In genomic region chr22:30601464-30601863, GRCh38 we compare ENCODE assay signal across 23 cellular contexts. TPM values are rescaled to one million over a fixed set of nuclear protein-coding genes. Genes with fewer than 3 reads are reported as not detected.
DNase-seq lines count a peak whose midpoint lies in the region; ATAC-seq, FAIRE-seq and TF ChIP-seq lines count a peak whose summit lies in the region.
"Had no signal": no experiment of that assay in that cellular context is flagged by ENCODE, and none has a peak within 500 bp of the region (broad histone marks: within the 10 kb centered on the region; RNA-seq: fewer than 3 reads in every experiment).

No MANE protein-coding gene starts in this region.

- H3K4me2 ChIP-seq in K562 (ENCODE audit: insufficient read depth, low read length), result no peak overlapping the region
- H3K4me2 ChIP-seq: BLaER1 had no signal

- no peak overlapping the region for H3K4me3 ChIP-seq in K562
- H3K4me3 ChIP-seq in mucosa of descending colon, result no peak overlapping the region
- no peak overlapping the region for H3K4me3 ChIP-seq in transverse colon
- no peak overlapping the region for H3K4me3 ChIP-seq in small intestine (ENCODE audit: low read depth in 1 of 2, low read length in 2 of 2)
- H3K4me3 ChIP-seq in aorta (ENCODE audit: low read length in 2 of 2), result no peak overlapping the region
- H3K4me3 ChIP-seq: BLaER1 had no signal

- no peak for TF ChIP-seq CTCF in K562 (IDR thresholded peaks at IDR 0.05 in 2 of 3, conservative IDR thresholded peaks at IDR 0.05 in 1 of 3; ENCODE audit: insufficient read depth in 2 of 3, low read depth in 1 of 3, low read length in 3 of 3)
- TF ChIP-seq CTCF in mucosa of descending colon (IDR thresholded peaks at IDR 0.05), result no peak
- TF ChIP-seq CTCF in transverse colon (IDR thresholded peaks at IDR 0.05), result no peak

- H3K9me3 ChIP-seq in K562 (replicated peaks; ENCODE audit: control insufficient read depth, insufficient read depth, low read depth, low read length), result no peaks in the 10 kb centered on the region
- no peaks in the 10 kb centered on the region for H3K9me3 ChIP-seq in mucosa of descending colon
- H3K9me3 ChIP-seq in transverse colon, result no peaks in the 10 kb centered on the region
- no peaks in the 10 kb centered on the region for H3K9me3 ChIP-seq in small intestine (ENCODE audit: control insufficient read depth, low read depth)
- no peaks in the 10 kb centered on the region for H3K9me3 ChIP-seq in aorta (ENCODE audit: control insufficient read depth, low read length)
- H3K9me3 ChIP-seq: BE2C, BLaER1 had no signal

- no TSS peak for BruUV-seq in K562 (replicated peaks; lab: Mats Ljungman, UMichigan)

- H3K27ac ChIP-seq in K562 (ENCODE audit: extremely low read depth, low read depth, low read length) (no peak overlapping the region), transverse colon (peak overlapping the region in 3 of 4 donors; percentile 28 to 39 (median 32)), small intestine (ENCODE audit: low read depth in 1 of 2, low read length in 1 of 2) (no peak overlapping the region), aorta (ENCODE audit: low read depth in 1 of 2, low read length in 2 of 2) (no peak overlapping the region)
- H3K27ac ChIP-seq: BLaER1 had no signal

- TF ChIP-seq EP300 in K562 (IDR thresholded peaks at IDR 0.05; ENCODE audit: low read length) (no peak), transverse colon (IDR thresholded peaks at IDR 0.05; ENCODE audit: low read depth) (no peak)

- intact Hi-C loops in K562 (cut with micrococcal nuclease) (no loop called here), mucosa of descending colon (cut with DNase I, micrococcal nuclease) (no loop called here), transverse colon (cut with DNase I; ENCODE audit: low total_unique reads) (no loop called here), aorta (cut with DNase I) (no loop called here)

- H3K27me3 ChIP-seq in K562 (ENCODE audit: control insufficient read depth in 2 of 2, insufficient read depth in 2 of 2, low read length in 2 of 2), result no peaks in the 10 kb centered on the region
- H3K27me3 ChIP-seq in transverse colon, result no peaks in the 10 kb centered on the region
- H3K27me3 ChIP-seq in small intestine (ENCODE audit: control insufficient read depth in 2 of 2, insufficient read depth in 2 of 2, low read length in 2 of 2), result no peaks in the 10 kb centered on the region
- H3K27me3 ChIP-seq in aorta (ENCODE audit: control insufficient read depth in 1 of 2, insufficient read depth in 2 of 2, low read length in 1 of 2), result no peaks in the 10 kb centered on the region
- H3K27me3 ChIP-seq: BLaER1 had no signal

- no peak overlapping the region for H2AFZ ChIP-seq in K562 (ENCODE audit: low read depth, low read length)

- DNase-seq in K562 (ENCODE audit: extremely low read depth in 1 of 4, low spot score in 3 of 4) (no peak), mucosa of descending colon (no peak), transverse colon (peak; percentile 27), small intestine (no peak), aorta (no peak)
- no peak for DNase-seq in stimulated activated CD4-positive, alpha-beta T cell treated with anti-CD3 and anti-CD28 coated beads, Interleukin-2, amount 100 ng/mL, for 48 hours
- DNase-seq: 8988T, BE2C, C1 segment of cervical spinal cord, DMS 273 treated with DMSO at 0.1 percent for 48 hours, DMS153, DMS79 treated with DMSO at 0.1 percent for 48 hours, GF-D8 had no signal

- no peaks in the 10 kb centered on the region for H3K9me1 ChIP-seq in K562 (ENCODE audit: control insufficient read depth, insufficient read depth, low read length)

- no peak for TF ChIP-seq RAD21 in K562 (CRISPR knock-in tag; conservative IDR thresholded peaks at IDR 0.05 in 1 of 2, IDR thresholded peaks at IDR 0.05 in 1 of 2)

- in situ Hi-C loops in K562 (cut with MboI) (loop anchor here (10.0 kb wide), 1 partner anchor 317 kb away; the partner anchor contains the start of gene CASTOR1), transverse colon (cut with MboI; ENCODE audit: low pct_ligation_motif_present in 1 of 4, low pct_unique_long_range_greater_than_20kb in 1 of 4, low sequenced_read_pairs in 3 of 4) (no loop called here)

- no peaks in the 10 kb centered on the region for H4K20me1 ChIP-seq in K562 (replicated peaks; ENCODE audit: control insufficient read depth, insufficient read depth, low read length)
- H4K20me1 ChIP-seq: BLaER1 had no signal

- POLR2A ChIA-PET in K562 (lab: Yijun Ruan, JAX), result interaction anchor here (1.4 kb wide), 1 partner anchor 10 kb away, joined by 7 read pairs; the partner anchor contains the start of gene PES1

- no peak for ATAC-seq in K562
- peak; percentile 77 for ATAC-seq in mucosa of descending colon
- ATAC-seq in aorta (ENCODE audit: low FRiP score), result no peak

- WGBS in K562 (ENCODE audit: insufficient coverage, low coverage, missing lambda C conversion rate), result 56% methylated on average over 3 of the region's 5 CpGs
- WGBS in transverse colon (ENCODE audit: low coverage in 1 of 2), 2 donors, result 42 to 54% methylated on average over 4 to 5 of the region's 5 CpGs
- 19 to 56% (median 36%) methylated on average over 5 of the region's 5 CpGs for WGBS in small intestine, 3 donors
- WGBS in aorta, 2 donors, result 82% methylated on average over 5 of the region's 5 CpGs

- CTCF ChIA-PET in K562 (lab: Yijun Ruan, JAX; ENCODE audit: low intra/inter-chr PET ratio), result no interaction called here

- H3K36me3 ChIP-seq in K562 (ENCODE audit: control insufficient read depth, insufficient read depth, low read length), result no peaks in the 10 kb centered on the region
- no peaks in the 10 kb centered on the region for H3K36me3 ChIP-seq in mucosa of descending colon (ENCODE audit: low read depth)
- no peaks in the 10 kb centered on the region for H3K36me3 ChIP-seq in transverse colon
- H3K36me3 ChIP-seq in small intestine (ENCODE audit: control insufficient read depth in 2 of 2, insufficient read depth in 2 of 2, low read length in 2 of 2), result no peaks in the 10 kb centered on the region
- no peaks in the 10 kb centered on the region for H3K36me3 ChIP-seq in aorta (ENCODE audit: control insufficient read depth in 1 of 2, insufficient read depth in 2 of 2, low read length in 1 of 2)
- H3K36me3 ChIP-seq: BE2C, BLaER1 had no signal

- no peaks in the 10 kb centered on the region for H3K79me2 ChIP-seq in K562 (ENCODE audit: control insufficient read depth, insufficient read depth, low read length)

- no peak overlapping the region for H3K9ac ChIP-seq in K562 (ENCODE audit: insufficient read depth in 1 of 2, low read depth in 2 of 2, low read length in 2 of 2)
- H3K9ac ChIP-seq: BLaER1 had no signal

- no peak for TF ChIP-seq POLR2A in K562 (conservative IDR thresholded peaks at IDR 0.05)
- no peak for TF ChIP-seq POLR2A in transverse colon (IDR thresholded peaks at IDR 0.05)

- H3K4me1 ChIP-seq in K562 (replicated peaks in 1 of 2; ENCODE audit: control insufficient read depth in 2 of 2, insufficient read depth in 2 of 2, low read length in 2 of 2), result peaks cover 0 to 11% of the 10 kb centered on the region in 2 experiments; a peak in 3 of 5 replicates
- peaks cover 27% of the 10 kb centered on the region for H3K4me1 ChIP-seq in mucosa of descending colon (ENCODE audit: low read depth)
- H3K4me1 ChIP-seq in transverse colon, result peaks cover 10 to 47% (median 23%) of the 10 kb centered on the region in 4 donors
- H3K4me1 ChIP-seq in small intestine (ENCODE audit: control insufficient read depth in 2 of 2, insufficient read depth in 1 of 2, low read depth in 1 of 2, low read length in 1 of 2), result no peaks in the 10 kb centered on the region
- no peaks in the 10 kb centered on the region for H3K4me1 ChIP-seq in aorta (ENCODE audit: control insufficient read depth in 1 of 2, insufficient read depth in 2 of 2, low read length in 2 of 2)

- no peak for FAIRE-seq in K562 (lab: Jason Lieb, UNC)
- no peak for FAIRE-seq in small intestine (lab: Jason Lieb, UNC)
- FAIRE-seq: A204.1, G401.6, GM12891, GM19239 had no signal

RNA-seq across cellular contexts. Expression of gene TCN2, which starts 5.5 kb away (rescaled TPM):
- 4.2 and 11.1 TPM in 2 replicates for total RNA-seq in K562 (2011; cell fraction: chromatin; rRNA removed; ENCODE audit: low replicate concordance)
- total RNA-seq in K562 (2011; cell fraction: nucleolus; rRNA removed), result 6.1 and 8.5 TPM in 2 replicates
- total RNA-seq in K562 (2011; cell fraction: nucleoplasm; rRNA removed), result 4.6 and 5.1 TPM in 2 replicates
- total RNA-seq in K562 (2014; rRNA removed) (1.4 and 1.6 TPM in 2 replicates), K562 (2014; rRNA removed; fragmentation: Illumina TruSeq; extraction: Trizol) (1.3 and 1.4 TPM in 2 replicates), K562 (2015; rRNA removed; fragmentation: Illumina TruSeq; extraction: Trizol) (1.9 and 2.1 TPM in 2 replicates), K562 (2021) (1.4 and 2.0 TPM in 2 replicates), mucosa of descending colon (10 to 100 TPM; 23.3 to 43.7 (median 40.2) TPM), transverse colon (10 to 100 TPM; 16.5 to 63.8 (median 28.4) TPM), aorta (10 to 100 TPM; 30.8 to 31.3 TPM)
- polyA plus RNA-seq in K562 (2011; rRNA removed) (1.2 and 1.7 TPM in 2 replicates), K562 (2014; fragmentation: Illumina TruSeq; extraction: Trizol) (2.5 and 2.7 TPM in 2 replicates), K562 (2014; fragmentation: Nextera tagmentation; extraction: Ambion mirVana) (1 to 10 TPM; 4.8 to 5.4 TPM), K562 (2014; rRNA removed) (0.88 and 1.5 TPM in 2 replicates), small intestine (10 to 100 TPM in 2 of 3 donors, 1 to 10 TPM in 1; 8.7 to 19.6 (median 12.7) TPM), aorta (10 to 100 TPM in 1 of 2 donors, 1 to 10 TPM in 1; 6.3 to 18.4 TPM)
- polyA plus RNA-seq in K562 (2011; cell fraction: cytosol; rRNA removed), result 1.7 and 4.4 TPM in 2 replicates
- polyA plus RNA-seq in K562 (2011; cell fraction: nucleus; rRNA removed), result 1.0 and 1.9 TPM in 2 replicates
- 3.4 and 5.8 TPM in 2 replicates for polyA plus RNA-seq in K562 (2012)
- polyA minus RNA-seq in K562 (2011; rRNA and poly(A)+ RNA removed), result 0.63 and 1.9 TPM in 2 replicates
- polyA minus RNA-seq in K562 (2011; cell fraction: cytosol; rRNA and poly(A)+ RNA removed), result 2.4 TPM in 1 of 2 replicates, not detected in the other
- polyA minus RNA-seq in K562 (2011; cell fraction: nucleus; rRNA and poly(A)+ RNA removed), result 0.78 and 1.8 TPM in 2 replicates

RNA-seq across cellular contexts. Expression of gene PES1, which starts 9.8 kb away (rescaled TPM):
- total RNA-seq in K562 (2011; cell fraction: chromatin; rRNA removed; ENCODE audit: low replicate concordance), result 71.4 and 154 TPM in 2 replicates
- total RNA-seq in K562 (2011; cell fraction: nucleolus; rRNA removed), result 93.2 and 100 TPM in 2 replicates
- total RNA-seq in K562 (2011; cell fraction: nucleoplasm; rRNA removed), result 58.0 and 70.3 TPM in 2 replicates
- total RNA-seq in K562 (2014; rRNA removed) (154 and 158 TPM in 2 replicates), K562 (2014; rRNA removed; fragmentation: Illumina TruSeq; extraction: Trizol) (83.0 and 89.9 TPM in 2 replicates), K562 (2015; rRNA removed; fragmentation: Illumina TruSeq; extraction: Trizol) (117 and 126 TPM in 2 replicates), K562 (2021) (136 and 151 TPM in 2 replicates), mucosa of descending colon (10 to 100 TPM; 46.2 to 54.3 (median 48.5) TPM), transverse colon (10 to 100 TPM; 13.5 to 39.5 (median 30.6) TPM), aorta (10 to 100 TPM; 36.5 to 42.4 TPM)
- polyA plus RNA-seq in K562 (2011; rRNA removed) (85.2 and 95.3 TPM in 2 replicates), K562 (2014; fragmentation: Illumina TruSeq; extraction: Trizol) (117 and 127 TPM in 2 replicates), K562 (2014; fragmentation: Nextera tagmentation; extraction: Ambion mirVana) (1 to 10 TPM; 6.5 to 8.2 TPM), K562 (2014; rRNA removed) (83.8 and 94.3 TPM in 2 replicates), small intestine (10 to 100 TPM; 37.1 to 68.3 (median 60.8) TPM), aorta (10 to 100 TPM; 31.7 to 52.3 TPM)
- polyA plus RNA-seq in K562 (2011; cell fraction: cytosol; rRNA removed), result 105 and 226 TPM in 2 replicates
- 99.8 and 134 TPM in 2 replicates for polyA plus RNA-seq in K562 (2011; cell fraction: nucleus; rRNA removed)
- 61.0 and 83.5 TPM in 2 replicates for polyA plus RNA-seq in K562 (2012)
- polyA minus RNA-seq in K562 (2011; rRNA and poly(A)+ RNA removed), result 104 and 142 TPM in 2 replicates
- 65.7 and 82.8 TPM in 2 replicates for polyA minus RNA-seq in K562 (2011; cell fraction: cytosol; rRNA and poly(A)+ RNA removed)
- 48.7 and 75.2 TPM in 2 replicates for polyA minus RNA-seq in K562 (2011; cell fraction: nucleus; rRNA and poly(A)+ RNA removed)

RNA-seq across cellular contexts. Expression of gene GAL3ST1, which starts 27.0 kb away (rescaled TPM):
- total RNA-seq in K562 (2011; cell fraction: chromatin; rRNA removed; ENCODE audit: low replicate concordance), result 1.4 TPM in 1 of 2 replicates, not detected in the other
- 3.0 and 3.9 TPM in 2 replicates for total RNA-seq in K562 (2011; cell fraction: nucleolus; rRNA removed)
- 1.5 and 1.6 TPM in 2 replicates for total RNA-seq in K562 (2011; cell fraction: nucleoplasm; rRNA removed)
- total RNA-seq in K562 (2014; rRNA removed), result 0.45 and 1.3 TPM in 2 replicates
- total RNA-seq in K562 (2014; rRNA removed; fragmentation: Illumina TruSeq; extraction: Trizol), result 0.15 TPM in 1 of 2 replicates, not detected in the other
- total RNA-seq in K562 (2015; rRNA removed; fragmentation: Illumina TruSeq; extraction: Trizol), result 0.38 and 0.43 TPM in 2 replicates
- 1.5 and 1.6 TPM in 2 replicates for total RNA-seq in K562 (2021)
- polyA plus RNA-seq in K562 (2011; rRNA removed), result 0.10 and 0.79 TPM in 2 replicates
- polyA plus RNA-seq in K562 (2011; cell fraction: cytosol; rRNA removed), result 1.1 and 1.7 TPM in 2 replicates
- polyA plus RNA-seq in K562 (2011; cell fraction: nucleus; rRNA removed), result 0.40 and 0.63 TPM in 2 replicates
- 0.83 and 2.2 TPM in 2 replicates for polyA plus RNA-seq in K562 (2012)
- polyA plus RNA-seq in K562 (2014; fragmentation: Illumina TruSeq; extraction: Trizol), result 0.22 and 0.72 TPM in 2 replicates
- under 1 TPM in 1 of 2 experiments, not detected in 1; 0.03 TPM for polyA plus RNA-seq in K562 (2014; fragmentation: Nextera tagmentation; extraction: Ambion mirVana)
- polyA plus RNA-seq in K562 (2014; rRNA removed), result 0.80 and 1.9 TPM in 2 replicates
- 0.25 TPM in 1 of 2 replicates, not detected in the other for polyA minus RNA-seq in K562 (2011; rRNA and poly(A)+ RNA removed)
- polyA minus RNA-seq in K562 (2011; cell fraction: cytosol; rRNA and poly(A)+ RNA removed), result 1.1 TPM in 1 of 2 replicates, not detected in the other
- polyA minus RNA-seq in K562 (2011; cell fraction: nucleus; rRNA and poly(A)+ RNA removed), result 0.13 and 0.33 TPM in 2 replicates
- 10 to 100 TPM in 2 of 3 donors, 1 to 10 TPM in 1; 7.9 to 15.9 (median 10.1) TPM for total RNA-seq in mucosa of descending colon
- total RNA-seq in transverse colon, result 10 to 100 TPM in 1 of 4 donors, 1 to 10 TPM in 3; 5.6 to 24.2 (median 8.7) TPM
- 10 to 100 TPM; 11.1 to 89.5 (median 68.6) TPM for polyA plus RNA-seq in small intestine
- 1 to 10 TPM; 1.2 to 2.0 TPM for total RNA-seq in aorta
- 1 to 10 TPM; 3.2 to 9.3 TPM for polyA plus RNA-seq in aorta
- polyA plus RNA-seq: CD14-positive monocyte had no signal

RNA-seq across cellular contexts. Expression of gene SLC35E4, which starts 34.1 kb away (rescaled TPM):
- total RNA-seq in K562 (2011; cell fraction: chromatin; rRNA removed; ENCODE audit: low replicate concordance), result 1.3 and 3.7 TPM in 2 replicates
- total RNA-seq in K562 (2011; cell fraction: nucleolus; rRNA removed), result 2.9 and 4.3 TPM in 2 replicates
- total RNA-seq in K562 (2011; cell fraction: nucleoplasm; rRNA removed), result 2.7 TPM in 2 replicates
- total RNA-seq in K562 (2014; rRNA removed) (1.6 and 2.3 TPM in 2 replicates), K562 (2014; rRNA removed; fragmentation: Illumina TruSeq; extraction: Trizol) (0.32 and 0.36 TPM in 2 replicates), K562 (2015; rRNA removed; fragmentation: Illumina TruSeq; extraction: Trizol) (0.83 and 1.0 TPM in 2 replicates), K562 (2021) (1.6 and 1.7 TPM in 2 replicates), mucosa of descending colon (1 to 10 TPM; 5.0 to 8.5 (median 7.6) TPM), transverse colon (10 to 100 TPM in 3 of 4 donors, 1 to 10 TPM in 1; 6.4 to 21.3 (median 15.7) TPM), aorta (1 to 10 TPM; 5.0 to 6.2 TPM)
- polyA plus RNA-seq in K562 (2011; rRNA removed) (0.79 and 0.88 TPM in 2 replicates), K562 (2014; fragmentation: Illumina TruSeq; extraction: Trizol) (0.54 and 0.58 TPM in 2 replicates), K562 (2014; fragmentation: Nextera tagmentation; extraction: Ambion mirVana) (under 1 TPM in 1 of 2 experiments, not detected in 1; 0.06 TPM), K562 (2014; rRNA removed) (1.1 TPM in 2 replicates), small intestine (1 to 10 TPM in 2 of 3 donors, under 1 TPM in 1; 0.54 to 2.2 (median 2.1) TPM), aorta (1 to 10 TPM; 2.1 to 2.4 TPM)
- polyA plus RNA-seq in K562 (2011; cell fraction: cytosol; rRNA removed), result 0.86 and 3.2 TPM in 2 replicates
- polyA plus RNA-seq in K562 (2011; cell fraction: nucleus; rRNA removed), result 0.44 and 0.95 TPM in 2 replicates
- 1.1 and 1.5 TPM in 2 replicates for polyA plus RNA-seq in K562 (2012)
- 0.36 and 0.46 TPM in 2 replicates for polyA minus RNA-seq in K562 (2011; rRNA and poly(A)+ RNA removed)
- polyA minus RNA-seq in K562 (2011; cell fraction: cytosol; rRNA and poly(A)+ RNA removed), result 0.91 and 1.5 TPM in 2 replicates
- polyA minus RNA-seq in K562 (2011; cell fraction: nucleus; rRNA and poly(A)+ RNA removed), result 1.1 and 1.3 TPM in 2 replicates

RNA-seq across cellular contexts. Expression of gene SEC14L6, which starts 54.9 kb away (rescaled TPM):
- total RNA-seq in K562 (2011; cell fraction: chromatin; rRNA removed; ENCODE audit: low replicate concordance), result 5.1 and 11.8 TPM in 2 replicates
- total RNA-seq in K562 (2011; cell fraction: nucleolus; rRNA removed), result 5.3 and 5.5 TPM in 2 replicates
- total RNA-seq in K562 (2011; cell fraction: nucleoplasm; rRNA removed), result 4.3 and 6.0 TPM in 2 replicates
- total RNA-seq in K562 (2014; rRNA removed) (1.5 and 1.8 TPM in 2 replicates), K562 (2014; rRNA removed; fragmentation: Illumina TruSeq; extraction: Trizol) (1.9 and 2.0 TPM in 2 replicates), K562 (2015; rRNA removed; fragmentation: Illumina TruSeq; extraction: Trizol) (1.6 and 2.2 TPM in 2 replicates), K562 (2021) (1.6 and 2.6 TPM in 2 replicates), mucosa of descending colon (under 1 TPM in 2 of 3 donors, not detected in 1; 0.26 to 0.47 TPM), transverse colon (under 1 TPM in 2 of 4 donors, not detected in 2; 0.14 to 0.48 TPM), aorta (1 to 10 TPM in 1 of 2 donors, under 1 TPM in 1; 0.13 to 1.7 TPM)
- polyA plus RNA-seq in K562 (2011; rRNA removed) (5.0 and 6.1 TPM in 2 replicates), K562 (2014; fragmentation: Illumina TruSeq; extraction: Trizol) (4.0 and 4.1 TPM in 2 replicates), K562 (2014; fragmentation: Nextera tagmentation; extraction: Ambion mirVana) (under 1 TPM; 0.29 to 0.39 TPM), K562 (2014; rRNA removed) (1.7 and 2.3 TPM in 2 replicates), small intestine (under 1 TPM in 1 of 3 donors, not detected in 2; 0.15 TPM), aorta (1 to 10 TPM in 1 of 2 donors, under 1 TPM in 1; 0.75 to 2.2 TPM)
- 5.1 and 8.0 TPM in 2 replicates for polyA plus RNA-seq in K562 (2011; cell fraction: cytosol; rRNA removed)
- 6.2 and 8.4 TPM in 2 replicates for polyA plus RNA-seq in K562 (2011; cell fraction: nucleus; rRNA removed)
- 2.1 and 2.8 TPM in 2 replicates for polyA plus RNA-seq in K562 (2012)
- polyA minus RNA-seq in K562 (2011; rRNA and poly(A)+ RNA removed), result 0.99 and 5.1 TPM in 2 replicates
- polyA minus RNA-seq in K562 (2011; cell fraction: cytosol; rRNA and poly(A)+ RNA removed), result 1.4 and 3.9 TPM in 2 replicates
- polyA minus RNA-seq in K562 (2011; cell fraction: nucleus; rRNA and poly(A)+ RNA removed), result 1.4 and 2.3 TPM in 2 replicates
- total RNA-seq: A673; CD4-positive, alpha-beta memory T cell; CD4-positive, CD25-positive, alpha-beta regulatory T cell; CD8-positive, alpha-beta memory T cell had no signal
- polyA plus RNA-seq: CD14-positive monocyte; CD4-positive, alpha-beta memory T cell had no signal

Comparison
In these comparisons a context has a peak if more than half of its experiments do, and no peak if none do; other contexts are left out.
1. H3K27ac ChIP-seq: peak in transverse colon (3 of 4); none in K562 (single experiment), small intestine (0 of 2) and aorta (0 of 2).